ENCODE assay signal across 1 cellular context in genomic region chr21:34200288-34200905, GRCh38.
TF ChIP-seq lines count a peak whose summit lies in the region.

No MANE protein-coding gene starts in this region.

TF ChIP-seq in HepG2, 621 proteins besides CTCF, POLR2A, EP300 and RAD21 (continued from another document):
- TF ChIP-seq ZNF556 (CRISPR knock-in tag; IDR thresholded peaks at IDR 0.05; ENCODE audit: borderline replicate concordance) = no peak
- TF ChIP-seq UBTF (CRISPR knock-in tag; IDR thresholded peaks at IDR 0.05) = no peak
- no peak for TF ChIP-seq GMEB1 (CRISPR knock-in tag; IDR thresholded peaks at IDR 0.05; ENCODE audit: borderline replicate concordance)
- TF ChIP-seq SIN3A (IDR thresholded peaks at IDR 0.05; ENCODE audit: borderline replicate concordance, low read depth, low read length) = no peak
- TF ChIP-seq ZSCAN29 (CRISPR knock-in tag; conservative IDR thresholded peaks at IDR 0.05) = no peak
- TF ChIP-seq KDM3A (CRISPR knock-in tag; IDR thresholded peaks at IDR 0.05; ENCODE audit: low read depth) = no peak
- TF ChIP-seq POLR2AphosphoS5 (IDR thresholded peaks at IDR 0.05; ENCODE audit: low read depth, low read length) = no peak
- TF ChIP-seq REXO4 (CRISPR knock-in tag; IDR thresholded peaks at IDR 0.05; ENCODE audit: borderline replicate concordance) = no peak
- TF ChIP-seq AHR (CRISPR knock-in tag; IDR thresholded peaks at IDR 0.05) = no peak
- no peak for TF ChIP-seq ELF3 (CRISPR knock-in tag; IDR thresholded peaks at IDR 0.05)
- TF ChIP-seq ZMYM3 (CRISPR knock-in tag; IDR thresholded peaks at IDR 0.05) = no peak
- no peak for TF ChIP-seq NR2F1 (CRISPR knock-in tag; IDR thresholded peaks at IDR 0.05)
- no peak for TF ChIP-seq SMARCE1 (IDR thresholded peaks at IDR 0.05; ENCODE audit: borderline replicate concordance)
- TF ChIP-seq ZNF790 (CRISPR knock-in tag; IDR thresholded peaks at IDR 0.05; ENCODE audit: borderline replicate concordance) = no peak
